Comparison of ENCODE assay signal across 31 cellular contexts in the genomic region with DNA sequence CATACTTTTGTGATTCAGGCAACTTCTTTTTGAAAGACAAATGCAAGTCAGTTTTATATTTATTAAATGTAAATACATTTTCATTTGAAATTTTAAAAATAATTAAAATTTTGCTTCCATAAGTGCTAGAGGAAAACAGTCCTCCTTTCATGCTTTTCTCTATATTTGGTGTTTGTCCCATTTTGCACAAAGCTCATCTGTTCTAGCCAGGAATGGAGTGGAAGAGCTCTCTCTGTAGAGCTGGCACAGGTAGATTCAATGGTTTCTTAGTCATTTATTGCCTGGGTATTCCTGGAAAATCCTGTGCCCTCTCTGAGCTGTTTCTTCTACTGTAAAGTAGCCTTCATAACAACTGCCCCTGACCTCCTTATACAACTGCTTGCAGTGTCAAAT.
"Had no signal": no experiment of that assay in that cellular context is flagged by ENCODE, and none has a peak within 500 bp of the region (broad histone marks: within the 10 kb centered on the region; RNA-seq: fewer than 3 reads in every experiment).

No MANE protein-coding gene starts in this region.

- H3K4me3 Mint-ChIP-seq: activated B cell treated with CpG ODN at 0.5 μM for 24 hours; activated CD4-positive, alpha-beta memory T cell treated with anti-CD3 and anti-CD28 coated beads for 36 hours; activated naive CD8-positive, alpha-beta T cell treated with anti-CD3 and anti-CD28 coated beads for 36 hours; activated T-cell treated with anti-CD3 and anti-CD28 coated beads, Interleukin-2, amount 50 U/mL, for 4 hours; activated T-helper 1 cell treated with anti-CD3 and anti-CD28 coated beads, Interleukin-12 subunit alpha, Interleukin-12 subunit beta, Interleukin-2, Interleukin-4 antibody, amounts not matched to agents 30 ng/mL and 10 ng/mL and 1 ng/mL, durations not matched to agents 14 hours and 24 hours and 36 hours; central memory CD8-positive, alpha-beta T cell; T-cell; T-helper 17 cell had no signal

- H3K4me3 ChIP-seq: cardiac muscle cell, SJSA1 had no signal

- H3K4me1 Mint-ChIP-seq: activated B cell treated with CpG ODN at 0.5 μM for 24 hours; activated naive CD8-positive, alpha-beta T cell treated with anti-CD3 and anti-CD28 coated beads for 36 hours; central memory CD8-positive, alpha-beta T cell; T-cell; T-helper 17 cell had no signal

- H3K9me3 Mint-ChIP-seq: activated B cell treated with CpG ODN at 0.5 μM for 24 hours; activated CD4-positive, alpha-beta memory T cell treated with anti-CD3 and anti-CD28 coated beads for 36 hours; activated naive CD8-positive, alpha-beta T cell treated with anti-CD3 and anti-CD28 coated beads for 36 hours; activated T-helper 1 cell treated with anti-CD3 and anti-CD28 coated beads, Interleukin-12 subunit alpha, Interleukin-12 subunit beta, Interleukin-2, Interleukin-4 antibody, amounts not matched to agents 30 ng/mL and 10 ng/mL and 1 ng/mL, durations not matched to agents 14 hours and 24 hours and 36 hours had no signal

- H3K9me3 ChIP-seq: SJSA1 had no signal

- H3K27me3 Mint-ChIP-seq: activated B cell treated with CpG ODN at 0.5 μM for 24 hours; activated CD4-positive, alpha-beta memory T cell treated with anti-CD3 and anti-CD28 coated beads for 36 hours; activated naive CD8-positive, alpha-beta T cell treated with anti-CD3 and anti-CD28 coated beads for 36 hours; central memory CD8-positive, alpha-beta T cell; T-cell; T-helper 17 cell had no signal

- H3K27ac Mint-ChIP-seq: activated B cell treated with CpG ODN at 0.5 μM for 24 hours; activated CD4-positive, alpha-beta memory T cell treated with anti-CD3 and anti-CD28 coated beads for 36 hours; activated naive CD8-positive, alpha-beta T cell treated with anti-CD3 and anti-CD28 coated beads for 36 hours; activated T-helper 1 cell treated with anti-CD3 and anti-CD28 coated beads, Interleukin-12 subunit alpha, Interleukin-12 subunit beta, Interleukin-2, Interleukin-4 antibody, amounts not matched to agents 30 ng/mL and 10 ng/mL and 1 ng/mL, durations not matched to agents 14 hours and 24 hours and 36 hours; T-cell; T-helper 17 cell had no signal

- DNase-seq: activated B cell treated with CpG ODN at 0.5 μM for 24 hours; activated CD4-positive, alpha-beta memory T cell treated with anti-CD3 and anti-CD28 coated beads for 36 hours; activated CD4-positive, alpha-beta T cell treated with anti-CD3 and anti-CD28 coated beads for 4 hours; activated CD4-positive, alpha-beta T cell treated with anti-CD3 and anti-CD28 coated beads, Interleukin-2, amount 50 U/mL, for 1 hour; activated CD4-positive, CD25-positive, alpha-beta regulatory T cell treated with anti-CD3 and anti-CD28 coated beads, Interleukin-2, amount 50 U/mL, for 72 hours; activated CD8-positive, alpha-beta memory T cell treated with anti-CD3 and anti-CD28 coated beads, Interleukin-2, amount 50 U/mL, for 4 hours; activated effector memory CD4-positive, alpha-beta T cell treated with Interleukin-2 at 50 U/mL for 16 hours; activated naive CD4-positive, alpha-beta T cell treated with anti-CD3 and anti-CD28 coated beads, Interleukin-2, amount 50 U/mL, for 16 hours; activated naive CD8-positive, alpha-beta T cell treated with anti-CD3 and anti-CD28 coated beads for 36 hours; activated T-cell treated with anti-CD3 and anti-CD28 coated beads for 4 hours; activated T-cell treated with anti-CD3 and anti-CD28 coated beads, Interleukin-2, amount 50 U/mL, for 4 hours; amniotic stem cell; aorta; brain microvascular endothelial cell; Karpas-422; KBM-7; NCI-H1048; NCI-H1436; NCI-H1694; NCI-H1930; NCI-H2081 treated with DMSO at 0.1 percent for 48 hours; NCI-H226; NCI-H524; SHP77 treated with DMSO at 0.1 percent for 48 hours; T-cell; T-helper 17 cell had no signal

- H3K27me3 ChIP-seq: brain microvascular endothelial cell, cardiac muscle cell, SJSA1 had no signal

- H3K36me3 Mint-ChIP-seq: activated CD4-positive, alpha-beta memory T cell treated with anti-CD3 and anti-CD28 coated beads for 36 hours; activated naive CD8-positive, alpha-beta T cell treated with anti-CD3 and anti-CD28 coated beads for 36 hours; T-cell had no signal

- H3K36me3 ChIP-seq: brain microvascular endothelial cell, cardiac muscle cell, SJSA1 had no signal

- H3K27ac ChIP-seq: brain microvascular endothelial cell, cardiac muscle cell, SJSA1, VCaP had no signal
